ENCODE assay signal across 16 cellular contexts in genomic region chr1:217137210-217137871, GRCh38.
DNase-seq lines count a peak whose midpoint lies in the region; ATAC-seq and TF ChIP-seq lines count a peak whose summit lies in the region.
"Had no signal": no experiment of that assay in that cellular context is flagged by ENCODE, and none has a peak within 500 bp of the region (broad histone marks: within the 10 kb centered on the region; RNA-seq: fewer than 3 reads in every experiment).

No MANE protein-coding gene starts in this region.

- H3K4me3 ChIP-seq in lower leg skin (ENCODE audit: low read depth, poor library complexity, severe bottlenecking) (no peak overlapping the region), Caco-2 (ENCODE audit: low read depth, low read length) (no peak overlapping the region)

- H3K9me3 ChIP-seq in H9 (ENCODE audit: control insufficient read depth, low read depth, low read length) (no peaks in the 10 kb centered on the region), Caco-2 (no peaks in the 10 kb centered on the region)
- H3K9me3 ChIP-seq: gastroesophageal sphincter had no signal

- no TSS peak for BruUV-seq in Caco-2 (replicated peaks; lab: Mats Ljungman, UMichigan)

- no peak overlapping the region for H3K27ac Mint-ChIP-seq in H9
- H3K27ac Mint-ChIP-seq in Caco-2 (ENCODE audit: unreplicated experiment), result no peak overlapping the region
- H3K27ac Mint-ChIP-seq: activated naive CD8-positive, alpha-beta T cell treated with anti-CD3 and anti-CD28 coated beads, Interleukin-2, amount 50 U/mL, for 24 hours; CD4-positive, CD25-positive, alpha-beta regulatory T cell; memory B cell; stimulated activated naive CD8-positive, alpha-beta T cell treated with anti-CD3 and anti-CD28 coated beads, Interleukin-15, Interleukin-2, amounts not matched to agents 100 ng/mL and 50 ng/mL, for 24 hours had no signal

- peak; percentile 25 for ATAC-seq in sciatic nerve
- ATAC-seq: activated naive CD8-positive, alpha-beta T cell treated with anti-CD3 and anti-CD28 coated beads, Interleukin-2, amount 50 U/mL, for 24 hours; gastroesophageal sphincter had no signal

- no peak overlapping the region for H3T11ph ChIP-seq in H9 (ENCODE audit: low read length)

- TF ChIP-seq POLR2A in lower leg skin (IDR thresholded peaks at IDR 0.05), result no peak

- no peaks in the 10 kb centered on the region; a peak in 1 of 7 replicates for H3K36me3 Mint-ChIP-seq in H9 (ENCODE audit: insufficient read depth in 1 of 3, low read depth in 3 of 3)
- H3K36me3 Mint-ChIP-seq in Caco-2 (ENCODE audit: insufficient read depth, unreplicated experiment), result no peaks in the 10 kb centered on the region
- H3K36me3 Mint-ChIP-seq: CD4-positive, CD25-positive, alpha-beta regulatory T cell had no signal

- H3K79me2 ChIP-seq in H9 (ENCODE audit: insufficient read depth, low read length), result no peaks in the 10 kb centered on the region

- H3K14ac ChIP-seq in H9 (ENCODE audit: insufficient read depth, low read length), result no peak overlapping the region; the same call in 1 of the 2 replicates

- no peaks in the 10 kb centered on the region for H3K36me3 ChIP-seq in Caco-2 (ENCODE audit: control insufficient read depth, insufficient read depth, low read length)
- H3K36me3 ChIP-seq: gastroesophageal sphincter had no signal

- H3K4me3 Mint-ChIP-seq in H9 (peak overlapping the region; percentile 74 to 98), Caco-2 (ENCODE audit: unreplicated experiment) (no peak overlapping the region)
- H3K4me3 Mint-ChIP-seq: activated naive CD8-positive, alpha-beta T cell treated with anti-CD3 and anti-CD28 coated beads, Interleukin-2, amount 50 U/mL, for 24 hours; CD4-positive, CD25-positive, alpha-beta regulatory T cell; memory B cell; stimulated activated naive CD8-positive, alpha-beta T cell treated with anti-CD3 and anti-CD28 coated beads, Interleukin-15, Interleukin-2, amounts not matched to agents 100 ng/mL and 50 ng/mL, for 24 hours had no signal

- H3K4ac ChIP-seq in H9 (ENCODE audit: low read depth, low read length), result no peak overlapping the region

- H3K4me1 Mint-ChIP-seq in H9, result peaks cover 58 to 74% of the 10 kb centered on the region in 2 experiments
- H3K4me1 Mint-ChIP-seq in Caco-2 (ENCODE audit: low read depth, unreplicated experiment), result peaks cover 13% of the 10 kb centered on the region

- WGBS in H9 (ENCODE audit: extremely low coverage, insufficient read length, low lambda C conversion rate), result no CpG with 5 or more reads among the region's 53 CpGs
- WGBS in lower leg skin, 2 donors, result 6 to 10% methylated on average over 36 to 51 of the region's 53 CpGs

- peak; percentile 63 for DNase-seq in H9
- peak; percentile 56 for DNase-seq in ecto neural progenitor cell (ENCODE audit: low spot score)
- DNase-seq in left kidney (ENCODE audit: low read depth, low spot score), result peak; percentile 68
- no peak for DNase-seq in sciatic nerve (ENCODE audit: low spot score)
- no peak for DNase-seq in lower leg skin (ENCODE audit: low spot score in 2 of 2)
- no peak for DNase-seq in NCI-H2107 (lab: John Stamatoyannopoulos, UW)
- DNase-seq in Caco-2, result no peak
- DNase-seq: activated naive CD8-positive, alpha-beta T cell treated with anti-CD3 and anti-CD28 coated beads, Interleukin-2, amount 50 U/mL, for 24 hours; CD4-positive, CD25-positive, alpha-beta regulatory T cell; dermis blood vessel endothelial cell; GF-D8; NCI-H2029 treated with DMSO at 0.1 percent for 48 hours; SHP77 had no signal

- POLR2A ChIA-PET in Caco-2 (lab: Charles Lee), result no interaction called here

- no peak overlapping the region for H3K18ac ChIP-seq in H9 (ENCODE audit: insufficient read length, low read depth, low read length)

- H3K4me2 ChIP-seq in H9 (ENCODE audit: insufficient read depth, insufficient read length, low read length), result peak overlapping the region; percentile 81

- H3K4me1 ChIP-seq in H9 (ENCODE audit: insufficient read depth, low read length) (peaks cover 3% of the 10 kb centered on the region; the same call in 1 of the 2 replicates), Caco-2 (no peaks in the 10 kb centered on the region)

- H2BK20ac ChIP-seq in H9 (ENCODE audit: low read depth, low read length, poor library complexity, severe bottlenecking), result no peak overlapping the region

- H2AFZ ChIP-seq in H9 (ENCODE audit: low read length), result no peak overlapping the region

- no peak overlapping the region for H2AK5ac ChIP-seq in H9 (ENCODE audit: insufficient read length, low read length)

- H3K27ac ChIP-seq in H9 (ENCODE audit: insufficient read length, low read depth, low read length), result no peak overlapping the region
- H3K27ac ChIP-seq: gastroesophageal sphincter had no signal

- H4K8ac ChIP-seq in H9 (replicated peaks; ENCODE audit: insufficient read length, low read depth, low read length), result no peak overlapping the region

- H3K9me3 Mint-ChIP-seq in H9, result no peaks in the 10 kb centered on the region
- H3K9me3 Mint-ChIP-seq in Caco-2 (ENCODE audit: unreplicated experiment), result no peaks in the 10 kb centered on the region

- no peak overlapping the region for H3K56ac ChIP-seq in H9 (ENCODE audit: insufficient read length, low read depth, low read length)

- peaks cover 72% of the 10 kb centered on the region for H3K27me3 ChIP-seq in H9 (ENCODE audit: insufficient read depth, low read length)
- H3K27me3 ChIP-seq in Caco-2 (replicated peaks; ENCODE audit: control insufficient read depth, insufficient read depth, low read length), result no peaks in the 10 kb centered on the region; the same call in 1 of the 2 replicates

- H4K20me1 ChIP-seq in H9 (ENCODE audit: control insufficient read depth, insufficient read depth, insufficient read length), result no peaks in the 10 kb centered on the region

- peaks cover 100% of the 10 kb centered on the region for H3K27me3 Mint-ChIP-seq in H9 (ENCODE audit: low read depth)
- H3K27me3 Mint-ChIP-seq in Caco-2 (ENCODE audit: insufficient read depth, unreplicated experiment), result peaks cover 10% of the 10 kb centered on the region

- no peak overlapping the region for H2BK12ac ChIP-seq in H9 (ENCODE audit: insufficient read length, low read depth, low read length)

- no peak overlapping the region for H2BK120ac ChIP-seq in H9 (ENCODE audit: low read depth, low read length, poor library complexity, severe bottlenecking)

- CTCF ChIA-PET in Caco-2 (lab: Charles Lee), result no interaction called here

- no peak overlapping the region for H3K9ac ChIP-seq in H9 (ENCODE audit: extremely low read depth, insufficient read length, low read length)

- no peak overlapping the region for H4K5ac ChIP-seq in H9 (ENCODE audit: insufficient read length, low read depth, low read length)

- peaks cover 50% of the 10 kb centered on the region for H3K23me2 ChIP-seq in H9 (ENCODE audit: insufficient read length, low read depth, low read length, poor library complexity, severe bottlenecking)

- TF ChIP-seq CTCF in H9 (conservative IDR thresholded peaks at IDR 0.05) (no peak), lower leg skin (IDR thresholded peaks at IDR 0.05) (no peak), Caco-2 (IDR thresholded peaks at IDR 0.05; ENCODE audit: insufficient read depth in 1 of 2, low read depth in 1 of 2, low read length in 1 of 2, severe bottlenecking in 1 of 2, unreplicated experiment in 1 of 2) (no peak)

- no peak overlapping the region for H3K23ac ChIP-seq in H9 (ENCODE audit: insufficient read length, low read depth, low read length)

- H3K79me1 ChIP-seq in H9 (ENCODE audit: insufficient read depth, low read depth, low read length, poor library complexity, severe bottlenecking), result no peaks in the 10 kb centered on the region

- no peak overlapping the region for H2BK5ac ChIP-seq in H9 (ENCODE audit: insufficient read length, low read length)

- H2BK15ac ChIP-seq in H9 (ENCODE audit: low read depth, low read length), result no peak overlapping the region

- intact Hi-C loops in sciatic nerve (cut with DNase I) (no loop called here), lower leg skin (cut with DNase I; ENCODE audit: low total_unique reads) (no loop called here), Caco-2 (cut with micrococcal nuclease; ENCODE audit: unreplicated experiment) (no loop called here)

- H4K91ac ChIP-seq in H9 (ENCODE audit: insufficient read length, low read depth, low read length), result no peak overlapping the region

Comparison
In these comparisons a context has a peak if more than half of its experiments do, and no peak if none do; other contexts are left out.
1. DNase-seq: peak in H9 (single experiment), ecto neural progenitor cell (single experiment) and left kidney (single experiment); none in sciatic nerve (single experiment), lower leg skin (0 of 2), NCI-H2107 (single experiment) and Caco-2 (0 of 2).